ENCODE assay signal across 8 cellular contexts in the genomic region with DNA sequence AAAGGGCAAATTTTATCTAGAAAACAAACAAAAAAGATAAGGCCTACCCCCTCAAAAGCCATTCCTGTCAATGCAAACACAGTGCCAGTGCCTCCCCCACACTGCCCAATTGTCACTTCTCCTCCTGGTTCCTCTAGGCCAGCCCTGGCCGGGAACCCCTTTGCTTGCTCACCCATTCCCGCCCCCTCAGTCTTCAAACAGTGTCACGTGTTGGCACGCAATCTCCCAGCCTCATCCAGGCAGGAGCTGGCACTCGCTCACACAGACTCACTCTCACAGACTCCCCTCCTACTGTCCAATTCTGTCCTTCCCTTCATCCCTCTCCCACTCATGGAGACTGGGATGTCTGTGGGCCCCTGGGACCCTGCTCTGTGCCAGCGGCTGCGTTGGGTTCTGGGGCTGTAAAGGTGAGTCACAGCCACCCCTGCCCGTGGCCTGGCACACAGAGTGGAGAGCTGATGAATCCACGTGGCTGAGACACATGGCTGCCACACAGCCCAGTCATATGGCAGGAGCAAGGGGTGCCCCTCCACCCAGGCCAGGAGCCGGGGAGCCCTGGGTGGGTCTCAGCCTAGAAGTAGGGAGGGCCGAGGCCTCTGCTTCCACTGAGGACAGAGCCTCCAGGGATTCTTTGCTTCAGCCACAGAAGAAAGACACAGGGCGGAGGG. TPM values are rescaled to one million over a fixed set of nuclear protein-coding genes. Genes with fewer than 3 reads are reported as not detected.
DNase-seq lines count a peak whose midpoint lies in the region; ATAC-seq, FAIRE-seq and TF ChIP-seq lines count a peak whose summit lies in the region.

No MANE protein-coding gene starts in this region.

- no peaks in the 10 kb centered on the region for H4K20me1 ChIP-seq in HepG2 (ENCODE audit: insufficient read depth, low read length)

- 10% methylated on average over 11 of the region's 12 CpGs for WGBS in HepG2 (ENCODE audit: low lambda C conversion rate)
- 36 to 46% methylated on average over 9 to 12 of the region's 12 CpGs for WGBS in tibial nerve, 2 donors

- intact Hi-C loops in CD4-positive, alpha-beta T cell (cut with DNase I, micrococcal nuclease): no loop called here
- intact Hi-C loops in HepG2 (cut with micrococcal nuclease; ENCODE audit: unreplicated experiment): loop anchor here (2.0 kb wide), 2 partner anchors 21 to 63 kb away; no protein-coding TSS in a partner anchor

- no peak; the same call in 1 of the 2 replicates for TF ChIP-seq RAD21 in HepG2 (CRISPR knock-in tag; IDR thresholded peaks at IDR 0.05)

- H3K27ac ChIP-seq in CD4-positive, alpha-beta T cell (ENCODE audit: low read depth, low read length): no peak overlapping the region
- H3K27ac ChIP-seq in HepG2 (ENCODE audit: extremely low read length, insufficient read depth, low read length): peak overlapping the region; percentile 93
- H3K27ac ChIP-seq in tibial nerve: peak overlapping the region; percentile 34 to 83 (median 70)

- peak overlapping the region; percentile 9 to 51 (median 10); a peak in 4 of 6 replicates for H3K4me3 ChIP-seq in HepG2 (replicated peaks in 1 of 3; ENCODE audit: insufficient read depth in 1 of 3, low read depth in 2 of 3, low read length in 3 of 3)
- H3K4me3 ChIP-seq in tibial nerve: no peak overlapping the region

- H3K9ac ChIP-seq in HepG2 (ENCODE audit: insufficient read depth, low read depth, low read length): peak overlapping the region; percentile 77

- FAIRE-seq in HepG2 (lab: Jason Lieb, UNC): peak; percentile 15

- peaks cover 6 to 24% of the 10 kb centered on the region in 2 experiments for H3K36me3 ChIP-seq in HepG2 (replicated peaks in 1 of 2; ENCODE audit: control insufficient read depth in 1 of 2, insufficient read depth in 2 of 2, low read length in 2 of 2)
- peaks cover 0 to 37% (median 0%) of the 10 kb centered on the region in 3 donors for H3K36me3 ChIP-seq in tibial nerve

- H3K4me1 ChIP-seq in HepG2 (ENCODE audit: insufficient read depth, low read length) (peaks cover 56% of the 10 kb centered on the region), tibial nerve (peaks cover 0 to 63% (median 38%) of the 10 kb centered on the region in 4 donors)

- peaks cover 58% of the 10 kb centered on the region for H3K4me1 Mint-ChIP-seq in CD4-positive, alpha-beta T cell (ENCODE audit: low read depth)

- BruUV-seq in HepG2 (replicated peaks; lab: Mats Ljungman, UMichigan): TSS peak; percentile 83

- POLR2A ChIA-PET in CD4-positive, alpha-beta T cell (lab: Charles Lee): interaction anchor here (1.8 kb wide), 1 partner anchor 9 kb away, joined by 13 read pairs; no protein-coding TSS in a partner anchor
- POLR2A ChIA-PET in HepG2 (lab: Yijun Ruan, JAX): interaction anchor here (0.8 to 13.4 kb wide), 25 partner anchors 8 to 365 kb away, joined by 3 to 357 read pairs (median 6); a partner anchor contains a TSS

- H3K79me2 ChIP-seq in HepG2 (ENCODE audit: insufficient read depth, low read length): no peaks in the 10 kb centered on the region

- no peaks in the 10 kb centered on the region for H3K9me3 Mint-ChIP-seq in CD4-positive, alpha-beta T cell

- in situ Hi-C loops in HepG2 (cut with HindIII; ENCODE audit: extremely low pct_ligation_motif_present, low pct_unique_long_range_greater_than_20kb): no loop called here

- H3K4me2 ChIP-seq in HepG2 (ENCODE audit: low read depth, low read length): peak overlapping the region; percentile 68

- H3K4me3 Mint-ChIP-seq in CD4-positive, alpha-beta T cell: no peak overlapping the region

- peaks cover 59% of the 10 kb centered on the region for H3K36me3 Mint-ChIP-seq in CD4-positive, alpha-beta T cell (ENCODE audit: low read depth)

- TF ChIP-seq EP300 in HepG2 (IDR thresholded peaks at IDR 0.05; ENCODE audit: low read depth in 2 of 2, low read length in 2 of 2) (peak in 1 of 2 experiments; percentile 75; a peak in 1 of 4 replicates), HepG2 (CRISPR knock-in tag; IDR thresholded peaks at IDR 0.05; ENCODE audit: borderline replicate concordance) (peak; percentile 66; the same call in 1 of the 2 replicates), tibial nerve (IDR thresholded peaks at IDR 0.05) (peak in 1 of 2 donors; percentile 47)

- H2AFZ ChIP-seq in HepG2 (ENCODE audit: low read length): no peak overlapping the region

- CTCF ChIA-PET in CD4-positive, alpha-beta T cell (lab: Charles Lee): no interaction called here
- CTCF ChIA-PET in HepG2 (lab: Yijun Ruan, JAX; ENCODE audit: low intra/inter-chr PET ratio, low total read pairs): interaction anchor here (0.9 kb wide), 1 partner anchor 25 kb away, joined by 3 read pairs; no protein-coding TSS in a partner anchor

- H3K9me3 ChIP-seq in CD4-positive, alpha-beta T cell (ENCODE audit: control insufficient read depth, low read length): no peaks in the 10 kb centered on the region
- H3K9me3 ChIP-seq in HepG2 (ENCODE audit: low read length) (no peaks in the 10 kb centered on the region), tibial nerve (no peaks in the 10 kb centered on the region)

- DNase-seq in CD4-positive, alpha-beta T cell: no peak
- DNase-seq in M059J (ENCODE audit: low read depth) (peak; percentile 82), astrocyte of the hippocampus (ENCODE audit: low read depth, low spot score) (peak; percentile 80), HepG2 (ENCODE audit: low spot score) (peak; percentile 92), tibial nerve (ENCODE audit: low spot score in 2 of 2) (peak in 1 of 2 donors; percentile 65), pons (ENCODE audit: low spot score) (no peak), NCI-H748 treated with DMSO at 0.1 percent for 48 hours (lab: John Stamatoyannopoulos, UW) (no peak)

- no peaks in the 10 kb centered on the region for H3K27me3 Mint-ChIP-seq in CD4-positive, alpha-beta T cell

- TF ChIP-seq POLR2A in HepG2 (IDR thresholded peaks at IDR 0.05; ENCODE audit: insufficient read depth in 1 of 2, low read depth in 2 of 2, low read length in 2 of 2): peak in 1 of 2 experiments; percentile 53; a peak in 1 of 4 replicates
- TF ChIP-seq POLR2A in tibial nerve (IDR thresholded peaks at IDR 0.05): no peak

- no peaks in the 10 kb centered on the region for H3K27me3 ChIP-seq in CD4-positive, alpha-beta T cell (ENCODE audit: control insufficient read depth, insufficient read depth, low read length)
- no peaks in the 10 kb centered on the region for H3K27me3 ChIP-seq in HepG2 (ENCODE audit: control insufficient read depth in 1 of 2, insufficient read depth in 2 of 2, low read length in 2 of 2)
- H3K27me3 ChIP-seq in tibial nerve: no peaks in the 10 kb centered on the region

- H3K27ac Mint-ChIP-seq in CD4-positive, alpha-beta T cell: peak overlapping the region; percentile 91

- no peak for TF ChIP-seq CTCF in CD4-positive, alpha-beta T cell (IDR thresholded peaks at IDR 0.05)
- TF ChIP-seq CTCF in HepG2 (CRISPR knock-in tag; IDR thresholded peaks at IDR 0.05) (no peak), tibial nerve (IDR thresholded peaks at IDR 0.05) (no peak)

- no peak for ATAC-seq in CD4-positive, alpha-beta T cell (ENCODE audit: poor library complexity)
- peak; percentile 60 for ATAC-seq in HepG2
- ATAC-seq in HG03342 (IDR thresholded peaks at IDR 0.05; ENCODE audit: unreplicated experiment): no peak

TF ChIP-seq in HepG2, 621 proteins besides CTCF, POLR2A, EP300 and RAD21 (continues in another document):
- TF ChIP-seq CAMTA2 (CRISPR knock-in tag; IDR thresholded peaks at IDR 0.05; ENCODE audit: borderline replicate concordance): peak; percentile 97
- peak; percentile 93 for TF ChIP-seq ZNF619 (CRISPR knock-in tag; IDR thresholded peaks at IDR 0.05)
- peak; percentile 75; the same call in 1 of the 2 replicates for TF ChIP-seq ZBTB8A (CRISPR knock-in tag; IDR thresholded peaks at IDR 0.05; ENCODE audit: borderline replicate concordance, low read depth)
- TF ChIP-seq RFX5 (IDR thresholded peaks at IDR 0.05; ENCODE audit: low read depth, low read length): peak; percentile 84
- TF ChIP-seq TCF12 (IDR thresholded peaks at IDR 0.05): no peak
- TF ChIP-seq TCF12 (CRISPR knock-in tag; IDR thresholded peaks at IDR 0.05): 0 out of 2 replicates have a peak, but pooled peaks have one; percentile 76
- no peak for TF ChIP-seq SOX6 (IDR thresholded peaks at IDR 0.05)
- TF ChIP-seq SOX6 (CRISPR knock-in tag; IDR thresholded peaks at IDR 0.05): no peak; the same call in 1 of the 2 replicates
- peak; percentile 85 for TF ChIP-seq TAF15 (IDR thresholded peaks at IDR 0.05; ENCODE audit: low read depth, low read length, poor library complexity, severe bottlenecking)

RNA-seq across cellular contexts. Expression of a gene that starts 54.8 kb away (rescaled TPM):
- 10 to 100 TPM; 23.0 to 23.6 TPM for total RNA-seq in CD4-positive, alpha-beta T cell
- 41.9 and 59.4 TPM in 2 replicates for total RNA-seq in M059J (2014; rRNA removed; shearing (Covaris generic))
- 24.4 and 24.6 TPM in 2 replicates for total RNA-seq in HepG2 (2016; rRNA removed; fragmentation: Illumina TruSeq; extraction: Trizol)
- 9.1 and 12.1 TPM in 2 replicates for total RNA-seq in HepG2 (2016; cell fraction: cytosol; rRNA removed; fragmentation: Illumina TruSeq; extraction: Trizol; ENCODE audit: low read depth)
- total RNA-seq in HepG2 (2016; cell fraction: insoluble cytoplasmic fraction; rRNA removed; fragmentation: Illumina TruSeq; extraction: Trizol): 18.1 and 23.9 TPM in 2 replicates
- total RNA-seq in HepG2 (2016; cell fraction: membrane; rRNA removed; fragmentation: Illumina TruSeq; extraction: Trizol): 17.4 and 24.9 TPM in 2 replicates
- 24.1 and 25.1 TPM in 2 replicates for total RNA-seq in HepG2 (2016; cell fraction: nucleus; rRNA removed; fragmentation: Illumina TruSeq; extraction: Trizol)
- polyA plus RNA-seq in HepG2 (2011; rRNA removed): 23.5 and 26.0 TPM in 2 replicates
- 15.1 and 23.3 TPM in 2 replicates for polyA plus RNA-seq in HepG2 (2011; cell fraction: cytosol; rRNA removed)
- 49.6 and 50.7 TPM in 2 replicates for polyA plus RNA-seq in HepG2 (2011; cell fraction: nucleus; rRNA removed)
- polyA plus RNA-seq in HepG2 (2012): 18.6 and 24.0 TPM in 2 replicates
- 14.6 and 18.8 TPM in 2 replicates for polyA plus RNA-seq in HepG2 (2016; cell fraction: cytosol; fragmentation: Illumina TruSeq; extraction: Trizol; ENCODE audit: low read depth)
- polyA plus RNA-seq in HepG2 (2016; cell fraction: insoluble cytoplasmic fraction; fragmentation: Illumina TruSeq; extraction: Trizol; ENCODE audit: low read depth): 29.6 and 36.9 TPM in 2 replicates
- polyA plus RNA-seq in HepG2 (2016; cell fraction: membrane; fragmentation: Illumina TruSeq; extraction: Trizol; ENCODE audit: low read depth): 28.0 and 35.3 TPM in 2 replicates
- polyA plus RNA-seq in HepG2 (2016; cell fraction: nucleus; fragmentation: Illumina TruSeq; extraction: Trizol; ENCODE audit: insufficient read depth, low read depth): 41.2 and 46.7 TPM in 2 replicates
- 58.3 and 79.6 TPM in 2 replicates for polyA minus RNA-seq in HepG2 (2011; rRNA and poly(A)+ RNA removed; ENCODE audit: low replicate concordance)
- 22.8 and 23.7 TPM in 2 replicates for polyA minus RNA-seq in HepG2 (2011; cell fraction: cytosol; rRNA and poly(A)+ RNA removed)
- polyA minus RNA-seq in HepG2 (2011; cell fraction: nucleus; rRNA and poly(A)+ RNA removed): 33.0 and 34.8 TPM in 2 replicates
- 10 to 100 TPM; 25.7 to 49.5 (median 40.4) TPM for total RNA-seq in tibial nerve

Comparison
In these comparisons a context has a peak if more than half of its experiments do, and no peak if none do; other contexts are left out.
1. DNase-seq: peak in M059J (single experiment), astrocyte of the hippocampus (single experiment) and HepG2 (single experiment); none in CD4-positive, alpha-beta T cell (0 of 10), pons (single experiment) and NCI-H748 treated with DMSO at 0.1 percent for 48 hours (single experiment).
2. H3K4me3 ChIP-seq: peak in HepG2 (3 of 3); none in tibial nerve (0 of 4).